In genomic region chr4:3766207-3766790, GRCh38 we compare ENCODE assay signal across 8 cellular contexts. TPM values are rescaled to one million over a fixed set of nuclear protein-coding genes. Genes with fewer than 3 reads are reported as not detected.
A peak's percentile ranks its signal among the peaks of the same experiment; 100 is the strongest.
DNase-seq lines count a peak whose midpoint lies in the region; ATAC-seq and TF ChIP-seq lines count a peak whose summit lies in the region.

Gene ADRA2C, plus strand, starts transcription at chr4:3766385. Its CDS starts 222 bp downstream, at chr4:3766607.

- H3K4me3 Mint-ChIP-seq in Calu3 (ENCODE audit: low read depth, unreplicated experiment), result peak within 1 kb of the TSS; percentile 54

- no peak for ATAC-seq in gastroesophageal sphincter
- no peak for ATAC-seq in GM18870 (IDR thresholded peaks at IDR 0.05; ENCODE audit: unreplicated experiment)

- no peaks in the 10 kb centered on the region for H3K4me1 Mint-ChIP-seq in Calu3 (ENCODE audit: low read depth, unreplicated experiment)

- no peaks in the 10 kb centered on the region for H3K36me3 ChIP-seq in SJCRH30
- no peaks in the 10 kb centered on the region for H3K36me3 ChIP-seq in gastroesophageal sphincter

- peaks cover 33% of the 10 kb centered on the region for H3K4me1 ChIP-seq in SJCRH30
- peaks cover 0 to 18% (median 0%) of the 10 kb centered on the region in 3 donors for H3K4me1 ChIP-seq in gastroesophageal sphincter

- TF ChIP-seq POLR2A in gastroesophageal sphincter (IDR thresholded peaks at IDR 0.05), result no peak

- H3K27ac ChIP-seq in SJCRH30 (no peak within 1 kb of the TSS), gastroesophageal sphincter (peak within 1 kb of the TSS in 3 of 4 donors; percentile 31 to 51 (median 38))

- no peaks in the 10 kb centered on the region for H3K9me3 ChIP-seq in SJCRH30 (replicated peaks)
- no peaks in the 10 kb centered on the region for H3K9me3 ChIP-seq in gastroesophageal sphincter

- no peaks in the 10 kb centered on the region for H3K9me3 Mint-ChIP-seq in Calu3 (ENCODE audit: low read depth, unreplicated experiment)

- TF ChIP-seq CTCF in Calu3 (IDR thresholded peaks at IDR 0.05; ENCODE audit: unreplicated experiment), result no peak
- TF ChIP-seq CTCF in gastroesophageal sphincter (IDR thresholded peaks at IDR 0.05), result no peak

- no peaks in the 10 kb centered on the region for H3K27me3 ChIP-seq in SJCRH30
- H3K27me3 ChIP-seq in gastroesophageal sphincter, result peaks cover 70% of the 10 kb centered on the region

- no CpG with 5 or more reads among the region's 97 CpGs for WGBS in gastroesophageal sphincter (ENCODE audit: low coverage in 1 of 2), 2 donors

- peaks cover 25% of the 10 kb centered on the region for H3K27me3 Mint-ChIP-seq in Calu3 (ENCODE audit: unreplicated experiment)

- BruUV-seq in Calu3 (replicated peaks; lab: Mats Ljungman, UMichigan), result no TSS peak

- peaks cover 5% of the 10 kb centered on the region for H3K36me3 Mint-ChIP-seq in Calu3 (ENCODE audit: insufficient read depth, unreplicated experiment)

- intact Hi-C loops in Calu3 (cut with micrococcal nuclease; ENCODE audit: unreplicated experiment), result no loop called here
- intact Hi-C loops in posterior vena cava (cut with DNase I), result loop anchor here in 1 of 2 donors (5.0 to 10.0 kb wide), 2 partner anchors 119 to 234 kb away; partner anchors contain the start of gene LRPAP1

- DNase-seq in Calu3, result peak; percentile 46
- DNase-seq in SJCRH30, result peak; percentile 51 to 60
- DNase-seq in posterior vena cava (ENCODE audit: low spot score), result no peak
- no peak for DNase-seq in NCI-H2107 treated with DMSO at 0.1 percent for 48 hours (lab: John Stamatoyannopoulos, UW; ENCODE audit: unreplicated experiment)
- no peak for DNase-seq in central memory CD4-positive, alpha-beta T cell
- no peak for DNase-seq in inferior parietal cortex (ENCODE audit: extremely low spot score)

- H3K27ac Mint-ChIP-seq in Calu3 (ENCODE audit: unreplicated experiment), result no peak within 1 kb of the TSS

- H3K4me3 ChIP-seq in SJCRH30, result peak within 1 kb of the TSS; percentile 47
- H3K4me3 ChIP-seq in gastroesophageal sphincter, result peak within 1 kb of the TSS in 1 of 2 donors; percentile 51

- CTCF ChIA-PET in Calu3 (lab: Charles Lee), result interaction anchor here (1.6 kb wide), 1 partner anchor 20 kb away, joined by 4 read pairs; no protein-coding TSS in a partner anchor

- no peak for TF ChIP-seq EP300 in gastroesophageal sphincter (IDR thresholded peaks at IDR 0.05)

RNA-seq across cellular contexts. Expression of gene ADRA2C, which starts in this region (rescaled TPM):
- total RNA-seq in Calu3 (2022) (2.4 and 3.4 TPM in 2 replicates), gastroesophageal sphincter (10 to 100 TPM in 1 of 4 donors, 1 to 10 TPM in 3; 1.2 to 26.5 (median 6.1) TPM), posterior vena cava (10 to 100 TPM; 56.4 to 61.5 TPM)
- total RNA-seq in SJCRH30 (2014; rRNA removed; shearing (Covaris generic)), result 17.9 and 18.5 TPM in 2 replicates

Comparison
In these comparisons a context has a peak if more than half of its experiments do, and no peak if none do; other contexts are left out.
1. DNase-seq: peak in Calu3 (single experiment) and SJCRH30 (2 of 2); none in posterior vena cava (single experiment), NCI-H2107 treated with DMSO at 0.1 percent for 48 hours (single experiment), central memory CD4-positive, alpha-beta T cell (single experiment) and inferior parietal cortex (single experiment).